Comparison of ENCODE assay signal across 8 cellular contexts in the genomic region with DNA sequence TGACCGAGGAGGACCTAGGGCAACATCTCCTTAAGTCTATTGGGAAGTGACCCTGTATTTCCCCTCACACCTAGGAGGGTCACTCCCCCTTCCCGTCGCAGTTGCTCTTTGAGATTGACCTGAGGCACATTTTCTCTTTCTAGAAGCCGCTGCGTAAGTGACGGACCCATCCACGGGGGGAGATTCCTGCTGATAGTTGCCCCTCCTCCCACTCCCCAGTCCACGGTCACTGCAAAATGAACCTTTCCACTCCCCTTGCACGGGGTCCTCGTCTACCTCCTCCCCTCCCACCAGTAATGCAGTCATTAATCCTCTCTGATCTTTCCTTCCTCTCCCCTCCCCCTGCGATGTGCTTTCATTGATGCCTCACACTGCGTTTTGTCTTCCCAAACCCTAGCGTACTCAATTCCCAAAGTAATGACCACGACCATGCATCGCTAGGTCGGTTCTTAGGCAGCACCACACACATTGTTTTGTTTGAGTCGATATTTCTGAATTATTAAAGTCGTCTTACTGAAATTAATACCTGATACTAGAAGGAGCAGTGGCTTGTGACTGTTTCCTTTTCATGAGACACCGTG. TPM values are rescaled to one million over a fixed set of nuclear protein-coding genes. Genes with fewer than 3 reads are reported as not detected.
DNase-seq lines count a peak whose midpoint lies in the region; ATAC-seq and TF ChIP-seq lines count a peak whose summit lies in the region.

No MANE protein-coding gene starts in this region.

- H3K4me3 ChIP-seq in OCI-LY3 (ENCODE audit: low read length) (peak overlapping the region; percentile 82), adrenal gland (peak overlapping the region; percentile 63 to 93 (median 91)), left ventricle myocardium inferior (peak overlapping the region; percentile 94)

- intact Hi-C loops in adrenal gland (cut with DNase I) = loop anchor here in 1 of 2 donors (5.0 kb wide), 1 partner anchor 83 kb away; a partner anchor contains a TSS
- intact Hi-C loops in left ventricle myocardium inferior (cut with micrococcal nuclease) = loop anchor here (5.0 kb wide), 1 partner anchor 83 kb away; a partner anchor contains a TSS

- peaks cover 23% of the 10 kb centered on the region for H3K4me1 ChIP-seq in OCI-LY3 (ENCODE audit: low read length)
- H3K4me1 ChIP-seq in adrenal gland (replicated peaks in 1 of 2) = peaks cover 8 to 38% of the 10 kb centered on the region in 2 donors
- H3K4me1 ChIP-seq in left ventricle myocardium inferior = peaks cover 62% of the 10 kb centered on the region

- 0 out of 2 replicates have a peak overlapping the region, but pooled peaks have one; percentile 99 for H2AFZ ChIP-seq in OCI-LY3 (ENCODE audit: low read depth, low read length)

- ATAC-seq in GM19395 (IDR thresholded peaks at IDR 0.05; ENCODE audit: unreplicated experiment) (peak; percentile 46), HG03442 (IDR thresholded peaks at IDR 0.05; ENCODE audit: unreplicated experiment) (peak; percentile 19)

- H3K36me3 ChIP-seq in OCI-LY3 (replicated peaks; ENCODE audit: low read depth, low read length) = peaks cover 6% of the 10 kb centered on the region
- H3K36me3 ChIP-seq in adrenal gland (replicated peaks in 1 of 2) = no peaks in the 10 kb centered on the region
- no peaks in the 10 kb centered on the region for H3K36me3 ChIP-seq in left ventricle myocardium inferior

- H3K4me2 ChIP-seq in OCI-LY3 (ENCODE audit: low read length) = peak overlapping the region; percentile 84

- peaks cover 37% of the 10 kb centered on the region for H4K20me1 ChIP-seq in OCI-LY3 (ENCODE audit: insufficient read depth, low read length)

- no peak for TF ChIP-seq CTCF in OCI-LY3 (IDR thresholded peaks at IDR 0.05; ENCODE audit: low read depth, low read length)
- no peak for TF ChIP-seq CTCF in adrenal gland (IDR thresholded peaks at IDR 0.05)
- no peak for TF ChIP-seq CTCF in left ventricle myocardium inferior (IDR thresholded peaks at IDR 0.05; ENCODE audit: borderline replicate concordance)

- peaks cover 63% of the 10 kb centered on the region for H3K79me2 ChIP-seq in OCI-LY3 (ENCODE audit: low read length)

- H3K9me3 ChIP-seq in OCI-LY3 (ENCODE audit: insufficient read depth, low read length) (no peaks in the 10 kb centered on the region), adrenal gland (replicated peaks in 1 of 3) (no peaks in the 10 kb centered on the region), left ventricle myocardium inferior (replicated peaks) (no peaks in the 10 kb centered on the region)

- DNase-seq in COLO829 (ENCODE audit: low spot score) (peak; percentile 27), adrenal gland (peak; percentile 16 to 67 (median 46)), left ventricle myocardium inferior (peak; percentile 14), pons (ENCODE audit: low spot score) (peak; percentile 73), retina (no peak)

- H3K27ac ChIP-seq in OCI-LY3 (ENCODE audit: low read length) = peak overlapping the region; percentile 67
- H3K27ac ChIP-seq in adrenal gland = peak overlapping the region; percentile 85 to 99 (median 96)
- peak overlapping the region; percentile 95 for H3K27ac ChIP-seq in left ventricle myocardium inferior (replicated peaks)

- H3K27me3 ChIP-seq in OCI-LY3 (ENCODE audit: low read depth, low read length) = no peaks in the 10 kb centered on the region
- no peaks in the 10 kb centered on the region for H3K27me3 ChIP-seq in adrenal gland
- no peaks in the 10 kb centered on the region for H3K27me3 ChIP-seq in left ventricle myocardium inferior (ENCODE audit: low read depth)

- no peak for TF ChIP-seq POLR2A in adrenal gland (IDR thresholded peaks at IDR 0.05)

- WGBS in adrenal gland, 4 donors = 1 to 2% (median 1%) methylated on average over 19 of the region's 19 CpGs

- peak overlapping the region; percentile 91 for H3K9ac ChIP-seq in OCI-LY3 (ENCODE audit: low read length)

RNA-seq across cellular contexts. Expression of a gene that starts 0.8 kb away (rescaled TPM):
- total RNA-seq in adrenal gland = 10 to 100 TPM; 32.4 to 79.2 (median 59.5) TPM
- polyA plus RNA-seq in adrenal gland = 10 to 100 TPM; 16.8 to 26.3 (median 25.0) TPM
- total RNA-seq in left ventricle myocardium inferior = 13.9 TPM
